18 cellular contexts compared by ENCODE assay signal in genomic region chr11:71247551-71248250, GRCh38. TPM values are rescaled to one million over a fixed set of nuclear protein-coding genes. Genes with fewer than 3 reads are reported as not detected.
DNase-seq lines count a peak whose midpoint lies in the region; ATAC-seq and TF ChIP-seq lines count a peak whose summit lies in the region.
"Had no signal": no experiment of that assay in that cellular context is flagged by ENCODE, and none has a peak within 500 bp of the region (broad histone marks: within the 10 kb centered on the region; RNA-seq: fewer than 3 reads in every experiment).

No MANE protein-coding gene starts in this region.

- ATAC-seq in RWPE2 (ENCODE audit: low read depth) (no peak), left cardiac atrium (peak; percentile 33 to 84), GM21576 (IDR thresholded peaks at IDR 0.05; ENCODE audit: unreplicated experiment) (no peak), HG02610 (IDR thresholded peaks at IDR 0.05; ENCODE audit: unreplicated experiment) (no peak)
- ATAC-seq: stimulated activated memory B cell treated with anti-CD40 and anti-IgM and Interleukin-4, amounts not matched to agents 10 μg/mL and 1 μg/mL and 100 μg/mL, for 72 hours had no signal

- H3K79me2 ChIP-seq in osteoblast (ENCODE audit: insufficient read depth, low read length) = no peaks in the 10 kb centered on the region

- H3K4me1 Mint-ChIP-seq in nephron progenitor cell = peaks cover 37% of the 10 kb centered on the region
- H3K4me1 Mint-ChIP-seq: activated CD4-positive, alpha-beta T cell treated with anti-CD3 and anti-CD28 coated beads, Interleukin-2, amount 10 ng/mL, durations not matched to agents 24 days and 14 days had no signal

- no peak overlapping the region for H3K4me2 ChIP-seq in osteoblast (ENCODE audit: insufficient read depth, low read length)
- H3K4me2 ChIP-seq: BLaER1 had no signal

- H3K4me3 ChIP-seq in RWPE2 (ENCODE audit: severe bottlenecking) (no peak overlapping the region), osteoblast (ENCODE audit: insufficient read depth, low read length) (no peak overlapping the region)
- H3K4me3 ChIP-seq: BLaER1 had no signal

- H3K4me3 Mint-ChIP-seq in nephron progenitor cell = no peak overlapping the region
- H3K4me3 Mint-ChIP-seq: activated CD4-positive, alpha-beta T cell treated with anti-CD3 and anti-CD28 coated beads, Interleukin-2, amount 10 ng/mL, durations not matched to agents 24 days and 14 days; dendritic cell treated with granulocyte-macrophage colony-stimulating factor and Interleukin-4, amounts not matched to agents 40 ng/mL and 50 ng/mL, for 4 days; stimulated activated memory B cell treated with anti-CD40 and anti-IgM and Interleukin-4, amounts not matched to agents 10 μg/mL and 1 μg/mL and 100 μg/mL, for 72 hours had no signal

- H3K4me1 ChIP-seq in RWPE2 (ENCODE audit: insufficient read depth, poor library complexity, severe bottlenecking) (no peaks in the 10 kb centered on the region), osteoblast (ENCODE audit: insufficient read depth, low read length) (peaks cover 2% of the 10 kb centered on the region)

- TF ChIP-seq CTCF in RWPE2 (IDR thresholded peaks at IDR 0.05; ENCODE audit: poor library complexity, severe bottlenecking) (no peak), osteoblast (IDR thresholded peaks at IDR 0.05; ENCODE audit: extremely low read depth, low read depth, low read length) (no peak), nephron progenitor cell (IDR thresholded peaks at IDR 0.05) (no peak)

- no peaks in the 10 kb centered on the region for H3K27me3 ChIP-seq in RWPE2 (ENCODE audit: insufficient read depth, poor library complexity, severe bottlenecking)
- peaks cover 19% of the 10 kb centered on the region for H3K27me3 ChIP-seq in osteoblast (ENCODE audit: insufficient read depth, low read length)

- in situ Hi-C loops in G401 (cut with HindIII; ENCODE audit: low sequenced_read_pairs) = loop anchor here (5.0 kb wide), 1 partner anchor 35 kb away; no protein-coding TSS in a partner anchor

- H3K36me3 ChIP-seq in RWPE2 (ENCODE audit: low read depth) (no peaks in the 10 kb centered on the region), osteoblast (ENCODE audit: insufficient read depth, low read length) (no peaks in the 10 kb centered on the region)
- H3K36me3 ChIP-seq: BLaER1 had no signal

- no peaks in the 10 kb centered on the region for H3K9me3 Mint-ChIP-seq in nephron progenitor cell
- H3K9me3 Mint-ChIP-seq: activated CD4-positive, alpha-beta T cell treated with anti-CD3 and anti-CD28 coated beads, Interleukin-2, amount 10 ng/mL, durations not matched to agents 24 days and 14 days; dendritic cell treated with granulocyte-macrophage colony-stimulating factor and Interleukin-4, amounts not matched to agents 40 ng/mL and 50 ng/mL, for 4 days; stimulated activated memory B cell treated with anti-CD40 and anti-IgM and Interleukin-4, amounts not matched to agents 10 μg/mL and 1 μg/mL and 100 μg/mL, for 72 hours had no signal

- H3K9me3 ChIP-seq in RWPE2 (ENCODE audit: severe bottlenecking) = no peaks in the 10 kb centered on the region
- no peaks in the 10 kb centered on the region for H3K9me3 ChIP-seq in osteoblast (ENCODE audit: low read depth, low read length)
- H3K9me3 ChIP-seq: BLaER1 had no signal

- intact Hi-C loops in left cardiac atrium (cut with DNase I) = no loop called here

- H3K27ac ChIP-seq in RWPE2 (ENCODE audit: poor library complexity, severe bottlenecking) (no peak overlapping the region), osteoblast (ENCODE audit: low read depth, low read length) (no peak overlapping the region)
- H3K27ac ChIP-seq: BLaER1 had no signal

- no peaks in the 10 kb centered on the region for H3K36me3 Mint-ChIP-seq in nephron progenitor cell (ENCODE audit: low read depth)
- H3K36me3 Mint-ChIP-seq: stimulated activated memory B cell treated with anti-CD40 and anti-IgM and Interleukin-4, amounts not matched to agents 10 μg/mL and 1 μg/mL and 100 μg/mL, for 72 hours had no signal

- DNase-seq in G401 (ENCODE audit: low spot score) = peak; percentile 34
- peak; percentile 28 for DNase-seq in RWPE2 (ENCODE audit: low spot score)
- no peak for DNase-seq in left cardiac atrium
- peak; percentile 55 for DNase-seq in osteoblast (ENCODE audit: insufficient read length, low spot score, missing footprints)
- no peak for DNase-seq in pons (ENCODE audit: low spot score)
- no peak for DNase-seq in nephron progenitor cell
- DNase-seq: activated CD4-positive, alpha-beta T cell treated with anti-CD3 and anti-CD28 coated beads, Interleukin-2, amount 10 ng/mL, durations not matched to agents 24 days and 14 days; activated T-cell treated with anti-CD3 and anti-CD28 coated beads, Interleukin-2, amount 50 U/mL, for 1 hour; amniotic stem cell; KBM-7; NCI-H1417 treated with DMSO at 0.1 percent for 48 hours; NCI-H526 treated with DMSO at 0.1 percent for 48 hours had no signal

- H4K20me1 ChIP-seq in osteoblast (ENCODE audit: insufficient read depth, low read length) = peaks cover 3% of the 10 kb centered on the region

- H3K27ac Mint-ChIP-seq in nephron progenitor cell = no peak overlapping the region
- H3K27ac Mint-ChIP-seq: activated CD4-positive, alpha-beta T cell treated with anti-CD3 and anti-CD28 coated beads, Interleukin-2, amount 10 ng/mL, durations not matched to agents 24 days and 14 days; dendritic cell treated with granulocyte-macrophage colony-stimulating factor and Interleukin-4, amounts not matched to agents 40 ng/mL and 50 ng/mL, for 4 days; stimulated activated memory B cell treated with anti-CD40 and anti-IgM and Interleukin-4, amounts not matched to agents 10 μg/mL and 1 μg/mL and 100 μg/mL, for 72 hours had no signal

- peaks cover 62% of the 10 kb centered on the region for H3K27me3 Mint-ChIP-seq in nephron progenitor cell (ENCODE audit: low read depth, poor library complexity)

- no peak overlapping the region for H2AFZ ChIP-seq in osteoblast (ENCODE audit: low read length)

RNA-seq across cellular contexts. Expression of gene SHANK2, which starts 4.7 kb away (rescaled TPM):
- total RNA-seq in G401 (2014; rRNA removed; shearing (Covaris generic)) = not detected in 2 replicates
- under 1 TPM; 0.18 to 0.44 TPM for total RNA-seq in left cardiac atrium
- 2.5 and 3.5 TPM in 2 replicates for total RNA-seq in osteoblast
- total RNA-seq: activated CD4-positive, alpha-beta T cell treated with anti-CD3 and anti-CD28 coated beads, Interleukin-2, amount 10 ng/mL, durations not matched to agents 24 days and 14 days; T-helper 2 cell treated with Interferon-gamma antibody and Interleukin-4, amounts not matched to agents 100 ng/mL and 5 ng/mL, for 36 hours had no signal

Comparison
In these comparisons a context has a peak if more than half of its experiments do, and no peak if none do; other contexts are left out.
1. DNase-seq: peak in G401 (single experiment), RWPE2 (single experiment) and osteoblast (single experiment); none in left cardiac atrium (single experiment), pons (single experiment) and nephron progenitor cell (single experiment).
2. ATAC-seq: peak in left cardiac atrium (2 of 2); none in RWPE2 (single experiment), GM21576 (single experiment) and HG02610 (single experiment).